1 cellular context compared by ENCODE assay signal in genomic region chr7:151032936-151033863, GRCh38.
TF ChIP-seq lines count a peak whose summit lies in the region.

No MANE protein-coding gene starts in this region.

TF ChIP-seq in SK-N-SH, 30 proteins besides CTCF, POLR2A, EP300 and RAD21 (continued from another document):
- TF ChIP-seq, protein P1, sequence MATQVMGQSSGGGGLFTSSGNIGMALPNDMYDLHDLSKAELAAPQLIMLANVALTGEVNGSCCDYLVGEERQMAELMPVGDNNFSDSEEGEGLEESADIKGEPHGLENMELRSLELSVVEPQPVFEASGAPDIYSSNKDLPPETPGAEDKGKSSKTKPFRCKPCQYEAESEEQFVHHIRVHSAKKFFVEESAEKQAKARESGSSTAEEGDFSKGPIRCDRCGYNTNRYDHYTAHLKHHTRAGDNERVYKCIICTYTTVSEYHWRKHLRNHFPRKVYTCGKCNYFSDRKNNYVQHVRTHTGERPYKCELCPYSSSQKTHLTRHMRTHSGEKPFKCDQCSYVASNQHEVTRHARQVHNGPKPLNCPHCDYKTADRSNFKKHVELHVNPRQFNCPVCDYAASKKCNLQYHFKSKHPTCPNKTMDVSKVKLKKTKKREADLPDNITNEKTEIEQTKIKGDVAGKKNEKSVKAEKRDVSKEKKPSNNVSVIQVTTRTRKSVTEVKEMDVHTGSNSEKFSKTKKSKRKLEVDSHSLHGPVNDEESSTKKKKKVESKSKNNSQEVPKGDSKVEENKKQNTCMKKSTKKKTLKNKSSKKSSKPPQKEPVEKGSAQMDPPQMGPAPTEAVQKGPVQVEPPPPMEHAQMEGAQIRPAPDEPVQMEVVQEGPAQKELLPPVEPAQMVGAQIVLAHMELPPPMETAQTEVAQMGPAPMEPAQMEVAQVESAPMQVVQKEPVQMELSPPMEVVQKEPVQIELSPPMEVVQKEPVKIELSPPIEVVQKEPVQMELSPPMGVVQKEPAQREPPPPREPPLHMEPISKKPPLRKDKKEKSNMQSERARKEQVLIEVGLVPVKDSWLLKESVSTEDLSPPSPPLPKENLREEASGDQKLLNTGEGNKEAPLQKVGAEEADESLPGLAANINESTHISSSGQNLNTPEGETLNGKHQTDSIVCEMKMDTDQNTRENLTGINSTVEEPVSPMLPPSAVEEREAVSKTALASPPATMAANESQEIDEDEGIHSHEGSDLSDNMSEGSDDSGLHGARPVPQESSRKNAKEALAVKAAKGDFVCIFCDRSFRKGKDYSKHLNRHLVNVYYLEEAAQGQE (IDR thresholded peaks at IDR 0.05; ENCODE audit: low read depth, low read length): no peak
- TF ChIP-seq MXI1 (IDR thresholded peaks at IDR 0.05; ENCODE audit: low read depth, low read length) (no peak), NRF1 (IDR thresholded peaks at IDR 0.05; ENCODE audit: low read depth, low read length) (no peak), EZH2phosphoT487 (IDR thresholded peaks at IDR 0.05; ENCODE audit: borderline replicate concordance, low read depth) (no peak), FOSL2 (IDR thresholded peaks at IDR 0.05; ENCODE audit: borderline replicate concordance, low read depth) (no peak), SMC3 (IDR thresholded peaks at IDR 0.05; ENCODE audit: low read depth, low read length) (no peak), USF1 (IDR thresholded peaks at IDR 0.05; ENCODE audit: borderline replicate concordance, low read depth) (no peak), YY1 (IDR thresholded peaks at IDR 0.05; ENCODE audit: low read depth) (no peak), USF2 (IDR thresholded peaks at IDR 0.05; ENCODE audit: borderline replicate concordance, low read depth, low read length) (no peak), PBX3 (IDR thresholded peaks at IDR 0.05) (no peak), NFIC (IDR thresholded peaks at IDR 0.05; ENCODE audit: borderline replicate concordance) (no peak), POLR2AphosphoS5 (IDR thresholded peaks at IDR 0.05; ENCODE audit: low read depth, low read length) (no peak), FOXJ3 (CRISPR knock-in tag; IDR thresholded peaks at IDR 0.05) (no peak)
